8 cellular contexts compared by ENCODE assay signal in the genomic region with DNA sequence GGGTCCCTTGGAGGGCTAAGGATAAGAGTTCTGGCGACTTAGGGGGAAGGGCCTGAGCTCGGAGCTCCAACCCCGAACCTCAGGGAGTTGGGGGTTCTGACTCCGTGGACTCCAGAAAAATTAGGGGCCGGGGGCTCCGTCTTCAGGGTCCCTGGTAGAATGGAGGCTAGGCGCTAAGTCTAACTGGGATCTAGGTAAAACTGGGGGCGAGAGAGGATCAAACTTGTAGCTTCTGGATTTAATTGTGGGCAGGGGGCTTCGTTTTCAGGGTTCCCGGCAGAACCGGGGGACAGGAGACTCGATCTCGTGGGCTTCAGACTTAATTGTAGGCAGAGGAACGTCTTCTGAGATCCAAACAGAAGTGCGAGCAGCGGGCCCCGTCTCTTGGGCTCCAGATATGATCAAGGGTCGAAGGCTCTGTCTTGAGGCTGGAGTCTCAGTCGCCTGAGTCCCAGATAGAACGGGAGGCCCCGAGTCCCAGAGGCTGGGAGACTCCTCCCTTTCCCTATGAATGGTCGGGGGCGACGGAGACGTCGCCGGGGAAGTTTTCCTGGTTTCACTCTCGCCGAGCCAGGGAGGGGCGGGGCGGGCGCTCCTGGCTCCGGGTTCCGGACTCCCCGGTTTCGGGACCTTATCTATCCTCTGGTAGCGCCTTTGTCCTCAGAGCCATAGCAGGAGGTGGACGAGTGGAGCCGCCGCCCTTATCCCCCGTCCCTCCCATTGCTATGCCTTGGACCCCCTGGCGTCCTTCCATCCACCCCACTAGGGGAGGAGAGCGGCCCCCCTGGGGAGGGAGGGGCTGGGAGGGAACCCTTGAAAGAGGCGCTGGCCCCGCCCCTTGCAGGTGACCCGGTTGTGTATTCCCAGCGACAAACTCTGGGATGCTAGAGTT. TPM values are rescaled to one million over a fixed set of nuclear protein-coding genes. Genes with fewer than 3 reads are reported as not detected.
A peak's percentile ranks its signal among the peaks of the same experiment; 100 is the strongest.
DNase-seq lines count a peak whose midpoint lies in the region; ATAC-seq, FAIRE-seq and TF ChIP-seq lines count a peak whose summit lies in the region.

No MANE protein-coding gene starts in this region.

- H3K36me3 ChIP-seq in esophagus squamous epithelium, result peaks cover 0 to 7% (median 0%) of the 10 kb centered on the region in 3 donors

- TF ChIP-seq CTCF in AG09309 (IDR thresholded peaks at IDR 0.05; ENCODE audit: control insufficient read depth, insufficient read depth, low read depth, low read length, missing control alignments) (no peak), HFF-Myc (IDR thresholded peaks at IDR 0.05; ENCODE audit: low read depth, low read length, missing control alignments) (no peak), activated B cell treated with CpG ODN at 0.5 μM for 24 hours (IDR thresholded peaks at IDR 0.05) (no peak), esophagus squamous epithelium (IDR thresholded peaks at IDR 0.05) (peak in 1 of 6 experiments; percentile 6)

- H3K4me3 ChIP-seq in AG09309 (ENCODE audit: control insufficient read depth, low read depth, low read length) (peak overlapping the region; percentile 97), HFF-Myc (replicated peaks; ENCODE audit: low read depth, low read length) (peak overlapping the region; percentile 95), esophagus squamous epithelium (peak overlapping the region; percentile 72 to 100 (median 76))

- TF ChIP-seq POLR2A in esophagus squamous epithelium (IDR thresholded peaks at IDR 0.05), result peak in 3 of 4 donors; percentile 12 to 71 (median 67)

- H3K9me3 Mint-ChIP-seq in activated B cell treated with CpG ODN at 0.5 μM for 24 hours, result no peaks in the 10 kb centered on the region

- H3K27me3 ChIP-seq in esophagus squamous epithelium, result peaks cover 0 to 3% (median 0%) of the 10 kb centered on the region in 4 donors

- WGBS in esophagus squamous epithelium, 2 donors, result 0 to 1% methylated on average over 18 of the region's 47 CpGs

- H3K36me3 Mint-ChIP-seq in activated B cell treated with CpG ODN at 0.5 μM for 24 hours (ENCODE audit: low read depth), result no peaks in the 10 kb centered on the region

- no peak for FAIRE-seq in GM19239 (lab: Jason Lieb, UNC)

- peaks cover 41% of the 10 kb centered on the region for H3K27me3 Mint-ChIP-seq in activated B cell treated with CpG ODN at 0.5 μM for 24 hours

- intact Hi-C loops in activated B cell treated with CpG ODN at 0.5 μM for 24 hours (cut with micrococcal nuclease), result no loop called here
- intact Hi-C loops in esophagus squamous epithelium (cut with DNase I), result loop anchor here (10.0 kb wide), 1 partner anchor 123 kb away; no protein-coding TSS in a partner anchor

- peaks cover 31% of the 10 kb centered on the region for H3K4me1 Mint-ChIP-seq in activated B cell treated with CpG ODN at 0.5 μM for 24 hours

- H3K4me3 Mint-ChIP-seq in activated B cell treated with CpG ODN at 0.5 μM for 24 hours, result peak overlapping the region; percentile 58

- DNase-seq in AG09309 (ENCODE audit: low read depth), result no peak
- DNase-seq in HFF-Myc (ENCODE audit: extremely low read depth, low read depth), result no peak
- no peak for DNase-seq in activated B cell treated with CpG ODN at 0.5 μM for 24 hours
- DNase-seq in esophagus squamous epithelium (lab: John Stamatoyannopoulos, UW), result no peak
- peak; percentile 51 for DNase-seq in myocyte (ENCODE audit: low read depth)
- no peak for DNase-seq in SW480 (ENCODE audit: low spot score)
- no peak for DNase-seq in GM19239 (ENCODE audit: insufficient read length, low spot score)
- no peak for DNase-seq in GF-D8 (lab: John Stamatoyannopoulos, UW)

- H3K27ac ChIP-seq in esophagus squamous epithelium, result peak overlapping the region; percentile 95 to 99 (median 96)

- H3K9me3 ChIP-seq in esophagus squamous epithelium, result no peaks in the 10 kb centered on the region

- peaks cover 21 to 71% (median 27%) of the 10 kb centered on the region in 3 donors for H3K4me1 ChIP-seq in esophagus squamous epithelium

- CTCF ChIA-PET in activated B cell treated with CpG ODN at 0.5 μM for 24 hours (lab: Charles Lee), result no interaction called here

- H3K27ac Mint-ChIP-seq in activated B cell treated with CpG ODN at 0.5 μM for 24 hours, result no peak overlapping the region

- POLR2A ChIA-PET in activated B cell treated with CpG ODN at 0.5 μM for 24 hours (lab: Charles Lee), result interaction anchor here (0.5 kb wide), 1 partner anchor 1049 kb away, joined by 3 read pairs; no protein-coding TSS in a partner anchor

- no peak for ATAC-seq in activated B cell treated with CpG ODN at 0.5 μM for 24 hours (ENCODE audit: low read depth)

RNA-seq across cellular contexts. Expression of a gene that starts 1.3 kb away (rescaled TPM):
- total RNA-seq in activated B cell treated with CpG ODN at 0.5 μM for 24 hours (0.17 and 0.35 TPM in 2 replicates), esophagus squamous epithelium (100 to 1,000 TPM in 1 of 4 donors, 10 to 100 TPM in 3; 42.9 to 103 (median 60.9) TPM), myocyte (79.1 and 113 TPM in 2 replicates)
- polyA plus RNA-seq in myocyte (2012), result 72.7 TPM

RNA-seq across cellular contexts. Expression of a gene that starts 38.5 kb away (rescaled TPM):
- total RNA-seq in activated B cell treated with CpG ODN at 0.5 μM for 24 hours (not detected in 2 replicates), esophagus squamous epithelium (10 to 100 TPM in 3 of 4 donors, 1 to 10 TPM in 1; 7.2 to 24.8 (median 17.6) TPM), myocyte (590 and 678 TPM in 2 replicates)
- polyA plus RNA-seq in myocyte (2012), result 110 TPM

RNA-seq across cellular contexts. Expression of a gene that starts 43.7 kb away (rescaled TPM):
- 80.6 and 81.7 TPM in 2 replicates for total RNA-seq in activated B cell treated with CpG ODN at 0.5 μM for 24 hours
- 100 to 1,000 TPM in 1 of 4 donors, 10 to 100 TPM in 3; 64.7 to 142 (median 79.0) TPM for total RNA-seq in esophagus squamous epithelium
- 94.0 and 121 TPM in 2 replicates for total RNA-seq in myocyte
- 47.8 TPM for polyA plus RNA-seq in myocyte (2012)

RNA-seq across cellular contexts. Expression of a gene that starts 58.2 kb away (rescaled TPM):
- total RNA-seq in activated B cell treated with CpG ODN at 0.5 μM for 24 hours, result not detected in 2 replicates
- 100 to 1,000 TPM in 1 of 4 donors, 10 to 100 TPM in 1, 1 to 10 TPM in 2; 5.7 to 141 (median 20.7) TPM for total RNA-seq in esophagus squamous epithelium
- total RNA-seq in myocyte, result 4,388 and 5,075 TPM in 2 replicates
- 34.2 TPM for polyA plus RNA-seq in myocyte (2012)

Comparison
In these comparisons a context has a peak if more than half of its experiments do, and no peak if none do; other contexts are left out.
1. RNA of a gene that starts 1.3 kb away (total RNA-seq): 79.1 to 113 TPM in myocyte and 42.9 to 103 TPM in esophagus squamous epithelium; 0.17 to 0.35 TPM in activated B cell treated with CpG ODN at 0.5 μM for 24 hours; every median in the first group is over 10 times any median in the second.
2. RNA of a gene that starts 38.5 kb away (total RNA-seq): 590 to 678 TPM in myocyte; 7.2 to 24.8 TPM in esophagus squamous epithelium and not detected in activated B cell treated with CpG ODN at 0.5 μM for 24 hours; every median in the first group is over 10 times any median in the second.
3. Peak in every context shown above with its lines, with median percentiles within 50 percentile points of each other: H3K4me3 ChIP-seq.